1 cellular context compared by ENCODE assay signal in the genomic region with DNA sequence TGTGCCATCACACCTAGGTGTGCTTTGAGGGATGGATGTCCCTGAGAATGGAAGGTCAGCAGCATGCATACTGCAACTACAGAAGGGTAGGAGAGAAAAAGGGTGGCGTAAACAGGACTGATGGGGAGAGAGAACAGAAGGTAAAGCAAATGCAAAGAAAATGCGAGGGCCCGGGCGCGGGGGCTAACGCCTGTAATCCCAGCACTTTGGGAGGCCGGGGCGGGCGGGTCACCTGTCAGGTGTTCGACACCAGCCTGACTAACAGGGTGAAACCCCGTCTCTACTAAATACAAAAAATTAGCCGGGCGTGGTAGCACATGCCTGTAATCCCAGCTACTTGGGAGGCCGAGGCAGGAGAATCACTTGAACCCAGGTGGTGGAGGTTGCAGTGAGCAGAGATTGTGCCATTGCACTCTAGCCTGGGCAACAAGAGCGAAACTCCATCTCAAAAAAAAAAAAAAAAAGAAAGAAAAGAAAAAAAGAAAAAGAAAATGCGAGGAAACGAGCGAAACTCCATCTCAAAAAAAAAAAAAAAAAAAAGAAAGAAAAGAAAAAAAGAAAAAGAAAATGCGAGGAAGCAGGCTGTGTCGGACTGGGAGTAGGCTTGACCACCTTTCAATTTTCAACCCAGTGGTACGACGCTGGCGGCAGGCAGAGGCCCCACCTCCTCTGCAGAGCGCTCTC.
TF ChIP-seq lines count a peak whose summit lies in the region.

No MANE protein-coding gene starts in this region.

TF ChIP-seq in WTC11, 78 proteins besides CTCF, POLR2A, EP300 and RAD21:
- TF ChIP-seq, protein P1, sequence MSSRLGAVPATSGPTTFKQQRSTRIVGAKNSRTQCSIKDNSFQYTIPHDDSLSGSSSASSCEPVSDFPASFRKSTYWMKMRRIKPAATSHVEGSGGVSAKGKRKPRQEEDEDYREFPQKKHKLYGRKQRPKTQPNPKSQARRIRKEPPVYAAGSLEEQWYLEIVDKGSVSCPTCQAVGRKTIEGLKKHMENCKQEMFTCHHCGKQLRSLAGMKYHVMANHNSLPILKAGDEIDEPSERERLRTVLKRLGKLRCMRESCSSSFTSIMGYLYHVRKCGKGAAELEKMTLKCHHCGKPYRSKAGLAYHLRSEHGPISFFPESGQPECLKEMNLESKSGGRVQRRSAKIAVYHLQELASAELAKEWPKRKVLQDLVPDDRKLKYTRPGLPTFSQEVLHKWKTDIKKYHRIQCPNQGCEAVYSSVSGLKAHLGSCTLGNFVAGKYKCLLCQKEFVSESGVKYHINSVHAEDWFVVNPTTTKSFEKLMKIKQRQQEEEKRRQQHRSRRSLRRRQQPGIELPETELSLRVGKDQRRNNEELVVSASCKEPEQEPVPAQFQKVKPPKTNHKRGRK (CRISPR knock-in tag; IDR thresholded peaks at IDR 0.05; ENCODE audit: borderline replicate concordance), result 0 out of 2 replicates have a peak, but pooled peaks have one; percentile 76
TF ChIP-seq in WTC11: peak in this region for 1; not testable (repeated sequence) for 77.
